In genomic region chr18:59279722-59280121, GRCh38 we compare ENCODE assay signal across 36 cellular contexts. TPM values are rescaled to one million over a fixed set of nuclear protein-coding genes. Genes with fewer than 3 reads are reported as not detected.
"Had no signal": no experiment of that assay in that cellular context is flagged by ENCODE, and none has a peak within 500 bp of the region (broad histone marks: within the 10 kb centered on the region; RNA-seq: fewer than 3 reads in every experiment).

No MANE protein-coding gene starts in this region.

- H3K4me3 ChIP-seq: left lung, lower lobe of right lung, neural progenitor cell, ovary, right atrium auricular region, right lobe of liver, smooth muscle cell, thyroid gland, transverse colon, upper lobe of left lung, vagina had no signal

- H3K4me1 ChIP-seq: left lung, lower lobe of right lung, right atrium auricular region, right lobe of liver, thyroid gland, transverse colon, upper lobe of left lung, vagina had no signal

- H3K27ac ChIP-seq: left lung, lower lobe of right lung, neural progenitor cell, neutrophil, ovary, right atrium auricular region, right lobe of liver, thyroid gland, transverse colon, upper lobe of left lung, vagina had no signal

- H3K36me3 ChIP-seq: left lung, lower lobe of right lung, neural progenitor cell, neutrophil, ovary, right atrium auricular region, right lobe of liver, thyroid gland, transverse colon, upper lobe of left lung, vagina had no signal

- H3K27me3 ChIP-seq: ovary, vagina had no signal

- ATAC-seq: left colon; left lung; lower lobe of right lung; natural killer cell; right lobe of liver; stimulated activated memory B cell treated with anti-CD40 and anti-IgM and Interleukin-4, amounts not matched to agents 10 μg/mL and 1 μg/mL and 100 μg/mL, for 72 hours; stimulated activated naive CD8-positive, alpha-beta T cell treated with anti-CD3 and anti-CD28 coated beads, Interleukin-15, amount 100 ng/mL, for 72 hours had no signal

- DNase-seq: kidney; left colon; left lung; lower lobe of right lung; mesendoderm; naive B cell; natural killer cell; nephron progenitor cell; occipital lobe; ovary; right lobe of liver; stimulated activated CD4-positive, alpha-beta T cell treated with anti-CD3 and anti-CD28 coated beads, Interleukin-1b, Interleukin-23, amount 100 ng/mL, for 48 hours; stimulated activated CD4-positive, alpha-beta T cell treated with anti-CD3 and anti-CD28 coated beads, Interleukin-2, amount 100 ng/mL, for 48 hours; stimulated activated CD4-positive, alpha-beta T cell treated with anti-CD3 and anti-CD28 coated beads, Interleukin-4, amount 100 ng/mL, for 4 hours; stimulated activated CD8-positive, alpha-beta memory T cell treated with anti-CD3 and anti-CD28 coated beads, Interleukin-4, amount 100 ng/mL, for 48 hours; stimulated activated naive CD4-positive, alpha-beta T cell treated with Interleukin-2 at 50 U/mL for 16 hours; stimulated activated naive CD8-positive, alpha-beta T cell treated with anti-CD3 and anti-CD28 coated beads, Interleukin-15, amount 100 ng/mL, for 72 hours; substantia nigra; thyroid gland; transverse colon; upper lobe of left lung had no signal

- H3K9me3 ChIP-seq: left lung, lower lobe of right lung, neutrophil, ovary, right atrium auricular region, right lobe of liver, thyroid gland, transverse colon, upper lobe of left lung, vagina had no signal

RNA-seq across cellular contexts. Expression of gene RAX, which starts 6.5 kb away (rescaled TPM):
- total RNA-seq: kidney, left colon, left lung, liver, lower lobe of right lung, mesothelial cell of epicardium, mononuclear cell, natural killer cell, occipital lobe, ovary, progenitor cell of endocrine pancreas, pulmonary artery endothelial cell, renal cortical epithelial cell, right atrium auricular region, right lobe of liver, skeletal muscle tissue, smooth muscle cell, temporal lobe, thyroid gland, transverse colon, upper lobe of left lung, urinary bladder, vagina had no signal

RNA-seq across cellular contexts. Expression of gene CPLX4, which starts 38.7 kb away (rescaled TPM):
- total RNA-seq: kidney, left colon, left lung, liver, lower lobe of right lung, mesothelial cell of epicardium, natural killer cell, occipital lobe, ovary, progenitor cell of endocrine pancreas, pulmonary artery endothelial cell, renal cortical epithelial cell, right atrium auricular region, skeletal muscle tissue, smooth muscle cell, thyroid gland, transverse colon, upper lobe of left lung, urinary bladder, vagina had no signal

RNA-seq across cellular contexts. Expression of gene GRP, which starts 59.8 kb away (rescaled TPM):
- total RNA-seq: kidney, liver, mesothelial cell of epicardium, natural killer cell, progenitor cell of endocrine pancreas, pulmonary artery endothelial cell, renal cortical epithelial cell, right atrium auricular region, right lobe of liver, skeletal muscle tissue, smooth muscle cell, transverse colon, urinary bladder, vagina had no signal
